21 cellular contexts compared by ENCODE assay signal in genomic region chr1:211729238-211729637, GRCh38. TPM values are rescaled to one million over a fixed set of nuclear protein-coding genes. Genes with fewer than 3 reads are reported as not detected.
"Had no signal": no experiment of that assay in that cellular context is flagged by ENCODE, and none has a peak within 500 bp of the region (broad histone marks: within the 10 kb centered on the region; RNA-seq: fewer than 3 reads in every experiment).

No MANE protein-coding gene starts in this region.

- H3K27ac ChIP-seq: colonic mucosa, esophagus muscularis mucosa, foreskin keratinocyte, gastroesophageal sphincter, heart left ventricle, hepatocyte, left lung, lower lobe of right lung had no signal

- H2AFZ ChIP-seq: hepatocyte had no signal

- H3K36me3 ChIP-seq: colonic mucosa, esophagus muscularis mucosa, gastroesophageal sphincter, heart left ventricle, left lung, lower lobe of right lung had no signal

- H3K4me1 Mint-ChIP-seq: immature natural killer cell, mesothelial cell of epicardium, naive B cell had no signal

- H3K9me3 Mint-ChIP-seq: dendritic cell treated with granulocyte-macrophage colony-stimulating factor and Interleukin-4, amounts not matched to agents 40 ng/mL and 50 ng/mL, for 4 days; effector memory CD8-positive, alpha-beta T cell; immature natural killer cell; mesothelial cell of epicardium; naive B cell; naive thymus-derived CD8-positive, alpha-beta T cell had no signal

- H3K4me3 ChIP-seq: colonic mucosa, esophagus muscularis mucosa, gastroesophageal sphincter, heart left ventricle, hepatocyte, left lung, lower lobe of right lung, mucosa of descending colon had no signal

- H3K27ac Mint-ChIP-seq: dendritic cell treated with granulocyte-macrophage colony-stimulating factor and Interleukin-4, amounts not matched to agents 40 ng/mL and 50 ng/mL, for 4 days; effector memory CD8-positive, alpha-beta T cell; immature natural killer cell; mesothelial cell of epicardium; naive B cell; naive thymus-derived CD8-positive, alpha-beta T cell had no signal

- H3K27me3 ChIP-seq: colonic mucosa, esophagus muscularis mucosa, heart left ventricle, hepatocyte, left lung had no signal

- H3K4me3 Mint-ChIP-seq: dendritic cell treated with granulocyte-macrophage colony-stimulating factor and Interleukin-4, amounts not matched to agents 40 ng/mL and 50 ng/mL, for 4 days; effector memory CD8-positive, alpha-beta T cell; immature natural killer cell; mesothelial cell of epicardium; naive B cell; naive thymus-derived CD8-positive, alpha-beta T cell had no signal

- H3K79me2 ChIP-seq: hepatocyte had no signal

- H3K4me2 ChIP-seq: hepatocyte had no signal

- H3K9me3 ChIP-seq: colonic mucosa, esophagus muscularis mucosa, gastroesophageal sphincter, heart left ventricle, left lung, lower lobe of right lung, mucosa of descending colon had no signal

- DNase-seq: colonic mucosa; cortex of kidney; effector CD8-positive, alpha-beta T cell; effector memory CD8-positive, alpha-beta T cell; foreskin keratinocyte; heart left ventricle; hypothalamus; immature natural killer cell; left cardiac atrium; left lung; left ventricle myocardium superior; lower lobe of right lung; mesendoderm; mucosa of descending colon; naive B cell; naive thymus-derived CD8-positive, alpha-beta T cell had no signal

- H3K36me3 Mint-ChIP-seq: immature natural killer cell; mesothelial cell of epicardium; naive B cell; naive thymus-derived CD8-positive, alpha-beta T cell had no signal

- ATAC-seq: effector memory CD8-positive, alpha-beta T cell; foreskin keratinocyte; gastroesophageal sphincter; heart left ventricle; left cardiac atrium; left lung; left ventricle myocardium superior; lower lobe of right lung; mucosa of descending colon; naive thymus-derived CD8-positive, alpha-beta T cell had no signal

- H3K4me1 ChIP-seq: colonic mucosa, esophagus muscularis mucosa, foreskin keratinocyte, gastroesophageal sphincter, left lung, lower lobe of right lung had no signal

RNA-seq across cellular contexts. Expression of gene NEK2, which starts 53.8 kb away (rescaled TPM):
- total RNA-seq: esophagus muscularis mucosa had no signal
